Comparison of ENCODE assay signal across 1 cellular context in the genomic region with DNA sequence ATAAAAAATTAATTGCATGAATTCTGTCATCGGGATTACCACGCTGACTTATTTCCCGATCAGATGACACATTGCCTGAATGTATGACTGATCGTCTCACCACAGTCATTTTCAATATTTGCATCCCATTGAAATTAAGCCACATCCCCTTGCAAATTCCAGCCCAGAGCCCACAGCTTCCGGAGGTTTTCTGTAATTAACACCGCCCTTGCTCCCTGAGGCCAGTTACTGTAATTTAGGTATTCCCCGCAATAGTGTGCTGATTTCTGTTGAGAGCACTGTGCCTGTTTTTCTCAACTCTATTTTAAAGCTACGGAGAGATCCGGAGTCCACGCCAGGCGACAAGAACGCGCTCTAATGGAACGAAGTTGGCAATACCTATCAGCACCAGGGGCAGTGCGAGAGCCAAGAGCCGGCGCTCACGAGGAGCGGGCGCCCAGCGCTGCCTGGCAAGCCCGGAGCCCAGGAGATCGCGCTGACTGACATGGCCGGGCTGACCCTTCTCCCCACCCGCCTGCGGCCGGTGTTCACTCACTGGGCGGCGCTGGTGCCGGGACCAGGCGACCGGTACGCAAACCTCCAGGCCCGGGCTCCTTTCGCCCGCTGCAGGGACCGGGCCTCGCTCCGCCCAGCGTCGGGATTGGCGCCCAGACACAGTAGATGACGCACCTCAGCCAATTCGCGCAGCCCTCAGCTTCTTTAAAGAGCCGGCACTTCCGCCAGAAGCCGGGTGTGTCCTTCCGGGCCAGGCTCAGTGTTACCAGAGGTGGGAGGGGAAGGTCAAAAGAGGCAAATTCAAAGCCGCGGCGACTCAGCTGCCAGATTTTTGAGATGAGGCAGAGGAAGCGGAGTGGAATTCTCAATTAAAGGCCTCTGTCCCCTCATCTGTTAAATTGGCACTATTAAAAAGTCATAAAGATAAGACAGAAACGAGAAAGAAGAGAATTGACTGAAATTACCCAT.
TF ChIP-seq lines count a peak whose summit lies in the region.

A gene with protein sequence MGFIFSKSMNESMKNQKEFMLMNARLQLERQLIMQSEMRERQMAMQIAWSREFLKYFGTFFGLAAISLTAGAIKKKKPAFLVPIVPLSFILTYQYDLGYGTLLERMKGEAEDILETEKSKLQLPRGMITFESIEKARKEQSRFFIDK (minus strand): TSS at position 672 of the 963 bp plus-strand sequence. CDS start 5,948 bp downstream, outside the sequence.

TF ChIP-seq in liver, 16 proteins besides CTCF, POLR2A, EP300 and RAD21 (continued from another document):
- TF ChIP-seq GABPA (IDR thresholded peaks at IDR 0.05 in 1 of 2, conservative IDR thresholded peaks at IDR 0.05 in 1 of 2) (peak; percentile 88 to 96), NR2F2 (IDR thresholded peaks at IDR 0.05) (peak; percentile 98), TAF1 (conservative IDR thresholded peaks at IDR 0.05) (peak; percentile 38), EGR1 (IDR thresholded peaks at IDR 0.05; ENCODE audit: low read depth in 2 of 2) (peak in 1 of 2 donors; percentile 41), YY1 (IDR thresholded peaks at IDR 0.05) (peak; percentile 89), HNF4A (conservative IDR thresholded peaks at IDR 0.05) (peak; percentile 67 to 89), SP1 (IDR thresholded peaks at IDR 0.05) (peak; percentile 77), JUND (IDR thresholded peaks at IDR 0.05) (peak; percentile 65 to 81), FOXA1 (IDR thresholded peaks at IDR 0.05) (no peak)
- TF ChIP-seq, protein P1, sequence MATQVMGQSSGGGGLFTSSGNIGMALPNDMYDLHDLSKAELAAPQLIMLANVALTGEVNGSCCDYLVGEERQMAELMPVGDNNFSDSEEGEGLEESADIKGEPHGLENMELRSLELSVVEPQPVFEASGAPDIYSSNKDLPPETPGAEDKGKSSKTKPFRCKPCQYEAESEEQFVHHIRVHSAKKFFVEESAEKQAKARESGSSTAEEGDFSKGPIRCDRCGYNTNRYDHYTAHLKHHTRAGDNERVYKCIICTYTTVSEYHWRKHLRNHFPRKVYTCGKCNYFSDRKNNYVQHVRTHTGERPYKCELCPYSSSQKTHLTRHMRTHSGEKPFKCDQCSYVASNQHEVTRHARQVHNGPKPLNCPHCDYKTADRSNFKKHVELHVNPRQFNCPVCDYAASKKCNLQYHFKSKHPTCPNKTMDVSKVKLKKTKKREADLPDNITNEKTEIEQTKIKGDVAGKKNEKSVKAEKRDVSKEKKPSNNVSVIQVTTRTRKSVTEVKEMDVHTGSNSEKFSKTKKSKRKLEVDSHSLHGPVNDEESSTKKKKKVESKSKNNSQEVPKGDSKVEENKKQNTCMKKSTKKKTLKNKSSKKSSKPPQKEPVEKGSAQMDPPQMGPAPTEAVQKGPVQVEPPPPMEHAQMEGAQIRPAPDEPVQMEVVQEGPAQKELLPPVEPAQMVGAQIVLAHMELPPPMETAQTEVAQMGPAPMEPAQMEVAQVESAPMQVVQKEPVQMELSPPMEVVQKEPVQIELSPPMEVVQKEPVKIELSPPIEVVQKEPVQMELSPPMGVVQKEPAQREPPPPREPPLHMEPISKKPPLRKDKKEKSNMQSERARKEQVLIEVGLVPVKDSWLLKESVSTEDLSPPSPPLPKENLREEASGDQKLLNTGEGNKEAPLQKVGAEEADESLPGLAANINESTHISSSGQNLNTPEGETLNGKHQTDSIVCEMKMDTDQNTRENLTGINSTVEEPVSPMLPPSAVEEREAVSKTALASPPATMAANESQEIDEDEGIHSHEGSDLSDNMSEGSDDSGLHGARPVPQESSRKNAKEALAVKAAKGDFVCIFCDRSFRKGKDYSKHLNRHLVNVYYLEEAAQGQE (IDR thresholded peaks at IDR 0.05) = peak; percentile 89
- TF ChIP-seq, protein P2, sequence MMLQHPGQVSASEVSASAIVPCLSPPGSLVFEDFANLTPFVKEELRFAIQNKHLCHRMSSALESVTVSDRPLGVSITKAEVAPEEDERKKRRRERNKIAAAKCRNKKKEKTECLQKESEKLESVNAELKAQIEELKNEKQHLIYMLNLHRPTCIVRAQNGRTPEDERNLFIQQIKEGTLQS (IDR thresholded peaks at IDR 0.05) = peak; percentile 39
- TF ChIP-seq, protein P3, sequence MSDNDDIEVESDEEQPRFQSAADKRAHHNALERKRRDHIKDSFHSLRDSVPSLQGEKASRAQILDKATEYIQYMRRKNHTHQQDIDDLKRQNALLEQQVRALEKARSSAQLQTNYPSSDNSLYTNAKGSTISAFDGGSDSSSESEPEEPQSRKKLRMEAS (IDR thresholded peaks at IDR 0.05) = no peak
